In genomic region chr1:28766532-28767183, GRCh38 we compare ENCODE assay signal across 18 cellular contexts. TPM values are rescaled to one million over a fixed set of nuclear protein-coding genes. Genes with fewer than 3 reads are reported as not detected.
DNase-seq lines count a peak whose midpoint lies in the region; ATAC-seq and TF ChIP-seq lines count a peak whose summit lies in the region.
"Had no signal": no experiment of that assay in that cellular context is flagged by ENCODE, and none has a peak within 500 bp of the region (broad histone marks: within the 10 kb centered on the region; RNA-seq: fewer than 3 reads in every experiment).

No MANE protein-coding gene starts in this region.

- H3K27me3 ChIP-seq in CD4-positive, alpha-beta T cell (ENCODE audit: control insufficient read depth, insufficient read depth, low read length), result no peaks in the 10 kb centered on the region

- H3K27ac Mint-ChIP-seq in activated T-cell treated with anti-CD3 and anti-CD28 coated beads, Interleukin-2, amount 50 U/mL, for 72 hours, result peak overlapping the region; percentile 63
- peak overlapping the region; percentile 50 for H3K27ac Mint-ChIP-seq in CD4-positive, alpha-beta T cell
- peak overlapping the region; percentile 86 for H3K27ac Mint-ChIP-seq in T-helper 17 cell

- no peak overlapping the region for H3K4me3 Mint-ChIP-seq in activated T-cell treated with anti-CD3 and anti-CD28 coated beads, Interleukin-2, amount 50 U/mL, for 72 hours
- no peak overlapping the region for H3K4me3 Mint-ChIP-seq in CD4-positive, alpha-beta T cell
- H3K4me3 Mint-ChIP-seq in T-helper 17 cell, result no peak overlapping the region
- H3K4me3 Mint-ChIP-seq: CD8-positive, alpha-beta memory T cell; IgD-negative memory B cell had no signal

- intact Hi-C loops in CD4-positive, alpha-beta T cell (cut with DNase I, micrococcal nuclease), result no loop called here
- intact Hi-C loops in posterior vena cava (cut with DNase I), result no loop called here

- no peaks in the 10 kb centered on the region for H3K9me3 ChIP-seq in CD4-positive, alpha-beta T cell (ENCODE audit: control insufficient read depth, low read length)
- no peaks in the 10 kb centered on the region for H3K9me3 ChIP-seq in T-helper 17 cell (ENCODE audit: control insufficient read depth, low read length, poor library complexity, severe bottlenecking)
- H3K9me3 ChIP-seq: Caco-2, HAP-1 had no signal

- H3K4me1 Mint-ChIP-seq in activated T-cell treated with anti-CD3 and anti-CD28 coated beads, Interleukin-2, amount 50 U/mL, for 72 hours (ENCODE audit: low read depth), result peaks cover 16% of the 10 kb centered on the region
- H3K4me1 Mint-ChIP-seq in CD4-positive, alpha-beta T cell (ENCODE audit: low read depth), result peaks cover 23% of the 10 kb centered on the region
- peaks cover 16% of the 10 kb centered on the region for H3K4me1 Mint-ChIP-seq in T-helper 17 cell

- CTCF ChIA-PET in CD4-positive, alpha-beta T cell (lab: Charles Lee), result interaction anchor here (1.6 kb wide), 1 partner anchor 30 kb away, joined by 4 read pairs; the partner anchor contains the start of gene YTHDF2

- H3K27me3 Mint-ChIP-seq in activated T-cell treated with anti-CD3 and anti-CD28 coated beads, Interleukin-2, amount 50 U/mL, for 72 hours (ENCODE audit: low read depth), result no peaks in the 10 kb centered on the region
- H3K27me3 Mint-ChIP-seq in CD4-positive, alpha-beta T cell, result no peaks in the 10 kb centered on the region
- H3K27me3 Mint-ChIP-seq in T-helper 17 cell, result no peaks in the 10 kb centered on the region
- H3K27me3 Mint-ChIP-seq: CD8-positive, alpha-beta memory T cell; IgD-negative memory B cell had no signal

- H3K36me3 Mint-ChIP-seq in activated T-cell treated with anti-CD3 and anti-CD28 coated beads, Interleukin-2, amount 50 U/mL, for 72 hours (ENCODE audit: insufficient read depth in 2 of 2), result peaks cover 0 to 23% of the 10 kb centered on the region in 2 donors
- peaks cover 61% of the 10 kb centered on the region for H3K36me3 Mint-ChIP-seq in CD4-positive, alpha-beta T cell (ENCODE audit: low read depth)
- H3K36me3 Mint-ChIP-seq in T-helper 17 cell (ENCODE audit: low read depth), result no peaks in the 10 kb centered on the region

- DNase-seq in activated T-cell treated with anti-CD3 and anti-CD28 coated beads, Interleukin-2, amount 50 U/mL, for 72 hours, result no peak
- no peak for DNase-seq in activated T-cell treated with anti-CD3 and anti-CD28 coated beads, Interleukin-2, amount 50 U/mL, for 1 hour
- no peak for DNase-seq in CD4-positive, alpha-beta T cell
- DNase-seq in T-helper 17 cell, result no peak
- peak; percentile 6 for DNase-seq in posterior vena cava (ENCODE audit: low spot score)
- DNase-seq in activated gamma-delta T cell treated with Interleukin-2 at 50 U/mL for 16 hours, result no peak
- DNase-seq in HT-29 (ENCODE audit: low spot score), result no peak
- no peak for DNase-seq in activated naive CD4-positive, alpha-beta T cell treated with Interleukin-2 at 50 U/mL for 16 hours
- DNase-seq: ACHN; C1 segment of cervical spinal cord; Caco-2; CD8-positive, alpha-beta memory T cell; DND-41; GDM1 had no signal

- ATAC-seq in activated T-cell treated with anti-CD3 and anti-CD28 coated beads, Interleukin-2, amount 50 U/mL, for 72 hours (replicated peaks in 1 of 2), result no peak
- ATAC-seq in CD4-positive, alpha-beta T cell (ENCODE audit: poor library complexity), result no peak
- no peak for ATAC-seq in T-helper 17 cell

- POLR2A ChIA-PET in CD4-positive, alpha-beta T cell (lab: Charles Lee), result interaction anchor here (2.1 kb wide), 1 partner anchor 8 kb away, joined by 7 read pairs; no protein-coding TSS in a partner anchor

- H3K27ac ChIP-seq in CD4-positive, alpha-beta T cell (ENCODE audit: low read depth, low read length), result no peak overlapping the region
- H3K27ac ChIP-seq: HL-60 had no signal

- no peak for TF ChIP-seq CTCF in CD4-positive, alpha-beta T cell (IDR thresholded peaks at IDR 0.05)

- no peaks in the 10 kb centered on the region for H3K9me3 Mint-ChIP-seq in activated T-cell treated with anti-CD3 and anti-CD28 coated beads, Interleukin-2, amount 50 U/mL, for 72 hours
- H3K9me3 Mint-ChIP-seq in CD4-positive, alpha-beta T cell, result no peaks in the 10 kb centered on the region
- H3K9me3 Mint-ChIP-seq: CD8-positive, alpha-beta memory T cell; IgD-negative memory B cell had no signal

RNA-seq across cellular contexts. Expression of gene YTHDF2, which starts 29.9 kb away (rescaled TPM):
- 100 to 1,000 TPM in 1 of 2 donors, 10 to 100 TPM in 1; 86.3 to 104 TPM for total RNA-seq in activated T-cell treated with anti-CD3 and anti-CD28 coated beads, Interleukin-2, amount 50 U/mL, for 72 hours
- total RNA-seq in CD4-positive, alpha-beta T cell, result 100 to 1,000 TPM in 1 of 2 experiments, 10 to 100 TPM in 1; 85.0 to 100 TPM
- total RNA-seq in T-helper 17 cell, result 10 to 100 TPM; 70.9 to 79.7 TPM
- 10 to 100 TPM; 37.2 to 38.5 TPM for total RNA-seq in posterior vena cava
- total RNA-seq in HT-29 (2014; rRNA removed; shearing (Covaris generic)), result 45.5 and 46.6 TPM in 2 replicates

RNA-seq across cellular contexts. Expression of gene OPRD1, which starts 45.3 kb away (rescaled TPM):
- total RNA-seq in activated T-cell treated with anti-CD3 and anti-CD28 coated beads, Interleukin-2, amount 50 U/mL, for 72 hours, result not detected
- total RNA-seq in CD4-positive, alpha-beta T cell, result not detected
- total RNA-seq in T-helper 17 cell, result not detected
- not detected for total RNA-seq in posterior vena cava
- under 0.01 and 0.03 TPM in 2 replicates for total RNA-seq in HT-29 (2014; rRNA removed; shearing (Covaris generic))
- total RNA-seq: A172; CD8-positive, alpha-beta memory T cell had no signal
